24 cellular contexts compared by ENCODE assay signal in the genomic region with DNA sequence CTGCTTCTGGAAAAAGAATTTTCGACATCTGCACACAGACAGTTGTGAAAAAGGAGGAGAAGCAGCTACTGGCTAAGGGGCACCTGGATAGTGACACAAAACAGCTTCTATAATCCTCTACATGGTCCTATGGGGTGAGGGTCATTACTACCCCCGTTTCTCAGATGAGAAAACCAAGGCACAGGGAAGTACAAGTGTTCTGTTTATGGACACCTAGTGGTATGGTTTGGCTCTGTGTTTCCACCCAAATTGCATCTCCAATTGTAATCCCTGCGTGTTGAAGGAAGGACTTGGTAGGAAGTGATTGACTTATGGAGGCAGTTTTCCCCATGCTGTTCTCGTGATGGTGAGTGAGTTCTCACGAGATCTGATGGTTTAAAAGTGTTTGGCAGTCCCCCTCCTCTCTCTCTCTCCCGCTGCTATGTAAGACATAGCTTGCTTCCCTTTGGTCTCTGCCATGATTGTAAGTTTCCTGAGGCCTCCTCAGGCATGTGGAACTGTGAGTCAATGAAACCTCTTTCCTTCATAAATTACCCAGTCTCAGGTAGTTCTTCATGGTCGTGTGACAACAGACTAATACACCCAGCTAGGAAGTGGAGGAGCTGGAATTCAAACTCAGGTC. TPM values are rescaled to one million over a fixed set of nuclear protein-coding genes. Genes with fewer than 3 reads are reported as not detected.
DNase-seq lines count a peak whose midpoint lies in the region; ATAC-seq, FAIRE-seq and TF ChIP-seq lines count a peak whose summit lies in the region.
"Had no signal": no experiment of that assay in that cellular context is flagged by ENCODE, and none has a peak within 500 bp of the region (broad histone marks: within the 10 kb centered on the region; RNA-seq: fewer than 3 reads in every experiment).

No MANE protein-coding gene starts in this region.

- H2AFZ ChIP-seq in HepG2 (ENCODE audit: low read length): no peak overlapping the region
- H2AFZ ChIP-seq: GM23248 had no signal

- no peak overlapping the region for H3K9ac ChIP-seq in HepG2 (ENCODE audit: insufficient read depth, low read depth, low read length)
- H3K9ac ChIP-seq: GM23248 had no signal

- in situ Hi-C loops in HepG2 (cut with HindIII; ENCODE audit: extremely low pct_ligation_motif_present, low pct_unique_long_range_greater_than_20kb) (loop anchor here (5.0 kb wide), 1 partner anchor 124 kb away; no protein-coding TSS in a partner anchor), SK-MEL-5 (cut with HindIII; ENCODE audit: low pct_unique_long_range_greater_than_20kb, low sequenced_read_pairs) (no loop called here)

- TF ChIP-seq POLR2A in HepG2 (IDR thresholded peaks at IDR 0.05; ENCODE audit: insufficient read depth in 1 of 2, low read depth in 2 of 2, low read length in 2 of 2) (no peak), right lobe of liver (IDR thresholded peaks at IDR 0.05) (no peak)

- POLR2A ChIA-PET in HepG2 (lab: Yijun Ruan, JAX): no interaction called here

- no peak overlapping the region for H3K27ac ChIP-seq in HepG2 (ENCODE audit: extremely low read length, insufficient read depth, low read length)
- H3K27ac ChIP-seq in right lobe of liver: no peak overlapping the region
- H3K27ac ChIP-seq in coronary artery: peak overlapping the region; percentile 15 to 46
- peak overlapping the region; percentile 75 to 86 for H3K27ac ChIP-seq in tibial artery
- H3K27ac ChIP-seq: GM23248, Peyer's patch had no signal

- no TSS peak for BruUV-seq in HepG2 (replicated peaks; lab: Mats Ljungman, UMichigan)

- TF ChIP-seq CTCF in HepG2 (CRISPR knock-in tag; IDR thresholded peaks at IDR 0.05) (no peak), right lobe of liver (IDR thresholded peaks at IDR 0.05) (no peak), coronary artery (IDR thresholded peaks at IDR 0.05) (no peak), tibial artery (IDR thresholded peaks at IDR 0.05) (no peak)

- H3K4me3 ChIP-seq in HepG2 (replicated peaks in 1 of 3; ENCODE audit: insufficient read depth in 1 of 3, low read depth in 2 of 3, low read length in 3 of 3): no peak overlapping the region
- no peak overlapping the region for H3K4me3 ChIP-seq in right lobe of liver
- no peak overlapping the region for H3K4me3 ChIP-seq in coronary artery
- no peak overlapping the region for H3K4me3 ChIP-seq in tibial artery
- H3K4me3 ChIP-seq: GM23248, Peyer's patch had no signal

- CTCF ChIA-PET in HepG2 (lab: Yijun Ruan, JAX; ENCODE audit: low intra/inter-chr PET ratio, low total read pairs): no interaction called here

- TF ChIP-seq EP300 in HepG2 (IDR thresholded peaks at IDR 0.05; ENCODE audit: low read depth in 2 of 2, low read length in 2 of 2): no peak
- no peak for TF ChIP-seq EP300 in HepG2 (CRISPR knock-in tag; IDR thresholded peaks at IDR 0.05; ENCODE audit: borderline replicate concordance)

- no peak overlapping the region for H3K4me2 ChIP-seq in HepG2 (ENCODE audit: low read depth, low read length)

- 2% methylated on average over 7 of the region's 7 CpGs for WGBS in HepG2 (ENCODE audit: low lambda C conversion rate)
- 50% methylated on average over 6 of the region's 7 CpGs for WGBS in right lobe of liver (ENCODE audit: insufficient coverage, low coverage, low lambda C conversion rate, missing lambda C conversion rate)

- H3K36me3 ChIP-seq in HepG2 (replicated peaks in 1 of 2; ENCODE audit: control insufficient read depth in 1 of 2, insufficient read depth in 2 of 2, low read length in 2 of 2) (no peaks in the 10 kb centered on the region), right lobe of liver (no peaks in the 10 kb centered on the region), tibial artery (no peaks in the 10 kb centered on the region)
- H3K36me3 ChIP-seq: Peyer's patch had no signal

- no peak for DNase-seq in HepG2 (ENCODE audit: low spot score)
- no peak for DNase-seq in right lobe of liver
- peak; percentile 25 for DNase-seq in SK-MEL-5 (ENCODE audit: low read depth, low spot score)
- no peak for DNase-seq in coronary artery (ENCODE audit: low spot score)
- no peak for DNase-seq in tibial artery
- no peak for DNase-seq in activated CD4-positive, alpha-beta T cell treated with anti-CD3 and anti-CD28 coated beads, Interleukin-2, amount 50 U/mL, for 4 hours
- DNase-seq in AG08395 (ENCODE audit: low spot score): no peak
- no peak for DNase-seq in NCI-H1105 (lab: John Stamatoyannopoulos, UW)
- DNase-seq: 8988T, ACHN, Calu3, DMS153, GM23248, KG1, MM.1S, NCI-H1417, NCI-H1694, NCI-H2029 treated with DMSO at 0.1 percent for 48 hours, NCI-H446 treated with DMSO at 0.1 percent for 48 hours, NCI-H526, Peyer's patch, SIG-M5 had no signal

- H3K4me1 ChIP-seq in HepG2 (ENCODE audit: insufficient read depth, low read length) (peaks cover 14% of the 10 kb centered on the region), right lobe of liver (peaks cover 0 to 19% (median 4%) of the 10 kb centered on the region in 4 donors), tibial artery (peaks cover 0 to 77% (median 44%) of the 10 kb centered on the region in 4 donors)

- FAIRE-seq in HepG2 (lab: Jason Lieb, UNC): no peak

- H3K27me3 ChIP-seq in HepG2 (ENCODE audit: control insufficient read depth in 1 of 2, insufficient read depth in 2 of 2, low read length in 2 of 2) (peaks cover 14 to 56% of the 10 kb centered on the region in 2 experiments), right lobe of liver (no peaks in the 10 kb centered on the region), tibial artery (no peaks in the 10 kb centered on the region)
- H3K27me3 ChIP-seq: Peyer's patch had no signal

- 0 out of 2 replicates have a peak, but pooled peaks cover 3% of the 10 kb centered on the region for H4K20me1 ChIP-seq in HepG2 (ENCODE audit: insufficient read depth, low read length)

- H3K79me2 ChIP-seq in HepG2 (ENCODE audit: insufficient read depth, low read length): no peaks in the 10 kb centered on the region

- no peak for TF ChIP-seq RAD21 in HepG2 (CRISPR knock-in tag; IDR thresholded peaks at IDR 0.05)

- H3K9me3 ChIP-seq in HepG2 (ENCODE audit: low read length) (no peaks in the 10 kb centered on the region), right lobe of liver (no peaks in the 10 kb centered on the region), tibial artery (no peaks in the 10 kb centered on the region)
- H3K9me3 ChIP-seq: Peyer's patch had no signal

- ATAC-seq in HepG2 (no peak), right lobe of liver (no peak)

- intact Hi-C loops in HepG2 (cut with micrococcal nuclease; ENCODE audit: unreplicated experiment): no loop called here
- intact Hi-C loops in right lobe of liver (cut with DNase I): no loop called here
- intact Hi-C loops in tibial artery (cut with DNase I; ENCODE audit: low total_unique reads): loop anchor here (10.0 kb wide), 1 partner anchor 358 kb away; no protein-coding TSS in a partner anchor

RNA-seq across cellular contexts. Expression of gene KCNK15, which starts 2.5 kb away (rescaled TPM):
- total RNA-seq in HepG2 (2016; rRNA removed; fragmentation: Illumina TruSeq; extraction: Trizol) (not detected in 2 replicates), right lobe of liver (under 1 TPM in 4 of 6 experiments, not detected in 2; 0.07 to 0.43 (median 0.19) TPM)
- not detected in 2 replicates for total RNA-seq in HepG2 (2016; cell fraction: cytosol; rRNA removed; fragmentation: Illumina TruSeq; extraction: Trizol; ENCODE audit: low read depth)
- total RNA-seq in HepG2 (2016; cell fraction: insoluble cytoplasmic fraction; rRNA removed; fragmentation: Illumina TruSeq; extraction: Trizol): not detected in 2 replicates
- not detected in 2 replicates for total RNA-seq in HepG2 (2016; cell fraction: membrane; rRNA removed; fragmentation: Illumina TruSeq; extraction: Trizol)
- not detected in 2 replicates for total RNA-seq in HepG2 (2016; cell fraction: nucleus; rRNA removed; fragmentation: Illumina TruSeq; extraction: Trizol)
- polyA plus RNA-seq in HepG2 (2011; rRNA removed): 0.03 TPM in 1 of 2 replicates, not detected in the other
- polyA plus RNA-seq in HepG2 (2011; cell fraction: cytosol; rRNA removed): not detected in 2 replicates
- polyA plus RNA-seq in HepG2 (2011; cell fraction: nucleus; rRNA removed): not detected in 2 replicates
- polyA plus RNA-seq in HepG2 (2012): not detected in 2 replicates
- not detected in 2 replicates for polyA plus RNA-seq in HepG2 (2016; cell fraction: cytosol; fragmentation: Illumina TruSeq; extraction: Trizol; ENCODE audit: low read depth)
- polyA plus RNA-seq in HepG2 (2016; cell fraction: insoluble cytoplasmic fraction; fragmentation: Illumina TruSeq; extraction: Trizol; ENCODE audit: low read depth): not detected in 2 replicates
- not detected in 2 replicates for polyA plus RNA-seq in HepG2 (2016; cell fraction: membrane; fragmentation: Illumina TruSeq; extraction: Trizol; ENCODE audit: low read depth)
- polyA plus RNA-seq in HepG2 (2016; cell fraction: nucleus; fragmentation: Illumina TruSeq; extraction: Trizol; ENCODE audit: insufficient read depth, low read depth): not detected in 2 replicates
- 26.5 TPM in 1 of 2 replicates, not detected in the other for polyA minus RNA-seq in HepG2 (2011; rRNA and poly(A)+ RNA removed; ENCODE audit: low replicate concordance)
- 0.20 and 0.35 TPM in 2 replicates for polyA minus RNA-seq in HepG2 (2011; cell fraction: cytosol; rRNA and poly(A)+ RNA removed)
- 0.39 TPM in 1 of 2 replicates, not detected in the other for polyA minus RNA-seq in HepG2 (2011; cell fraction: nucleus; rRNA and poly(A)+ RNA removed)
- 0.13 TPM in 1 of 2 replicates, not detected in the other for total RNA-seq in SK-MEL-5 (2014; rRNA removed; shearing (Covaris generic))
- polyA plus RNA-seq in SK-MEL-5 (2015; cell fraction: cytosol; rRNA removed): 0.08 and 0.32 TPM in 2 replicates
- polyA plus RNA-seq in SK-MEL-5 (2015; cell fraction: nucleus; rRNA removed): 0.15 TPM in 1 of 2 replicates, not detected in the other
- total RNA-seq: HT1080 had no signal

RNA-seq across cellular contexts. Expression of gene CCN5, which starts 28.0 kb away (rescaled TPM):
- not detected in 2 replicates for total RNA-seq in HepG2 (2016; rRNA removed; fragmentation: Illumina TruSeq; extraction: Trizol)
- total RNA-seq in HepG2 (2016; cell fraction: cytosol; rRNA removed; fragmentation: Illumina TruSeq; extraction: Trizol; ENCODE audit: low read depth): not detected in 2 replicates
- not detected in 2 replicates for total RNA-seq in HepG2 (2016; cell fraction: insoluble cytoplasmic fraction; rRNA removed; fragmentation: Illumina TruSeq; extraction: Trizol)
- not detected in 2 replicates for total RNA-seq in HepG2 (2016; cell fraction: membrane; rRNA removed; fragmentation: Illumina TruSeq; extraction: Trizol)
- total RNA-seq in HepG2 (2016; cell fraction: nucleus; rRNA removed; fragmentation: Illumina TruSeq; extraction: Trizol): not detected in 2 replicates
- polyA plus RNA-seq in HepG2 (2011; rRNA removed): 0.12 and 0.17 TPM in 2 replicates
- polyA plus RNA-seq in HepG2 (2011; cell fraction: cytosol; rRNA removed): 0.12 and 0.31 TPM in 2 replicates
- polyA plus RNA-seq in HepG2 (2011; cell fraction: nucleus; rRNA removed): 0.12 and 0.23 TPM in 2 replicates
- not detected in 2 replicates for polyA plus RNA-seq in HepG2 (2012)
- polyA plus RNA-seq in HepG2 (2016; cell fraction: cytosol; fragmentation: Illumina TruSeq; extraction: Trizol; ENCODE audit: low read depth): not detected in 2 replicates
- not detected in 2 replicates for polyA plus RNA-seq in HepG2 (2016; cell fraction: insoluble cytoplasmic fraction; fragmentation: Illumina TruSeq; extraction: Trizol; ENCODE audit: low read depth)
- polyA plus RNA-seq in HepG2 (2016; cell fraction: membrane; fragmentation: Illumina TruSeq; extraction: Trizol; ENCODE audit: low read depth): not detected in 2 replicates
- not detected in 2 replicates for polyA plus RNA-seq in HepG2 (2016; cell fraction: nucleus; fragmentation: Illumina TruSeq; extraction: Trizol; ENCODE audit: insufficient read depth, low read depth)
- 0.08 and 46.2 TPM in 2 replicates for polyA minus RNA-seq in HepG2 (2011; rRNA and poly(A)+ RNA removed; ENCODE audit: low replicate concordance)
- polyA minus RNA-seq in HepG2 (2011; cell fraction: cytosol; rRNA and poly(A)+ RNA removed): 1.5 and 3.3 TPM in 2 replicates
- polyA minus RNA-seq in HepG2 (2011; cell fraction: nucleus; rRNA and poly(A)+ RNA removed): 1.1 and 1.7 TPM in 2 replicates
- total RNA-seq in right lobe of liver: 1 to 10 TPM in 5 of 6 experiments, under 1 TPM in 1; 0.92 to 6.1 (median 1.5) TPM
- 0.45 and 0.85 TPM in 2 replicates for total RNA-seq in SK-MEL-5 (2014; rRNA removed; shearing (Covaris generic))
- 0.23 and 2.2 TPM in 2 replicates for polyA plus RNA-seq in SK-MEL-5 (2015; cell fraction: cytosol; rRNA removed)
- 0.26 and 2.0 TPM in 2 replicates for polyA plus RNA-seq in SK-MEL-5 (2015; cell fraction: nucleus; rRNA removed)
- total RNA-seq: H7, HT1080 had no signal

Comparison
In these comparisons a context has a peak if more than half of its experiments do, and no peak if none do; other contexts are left out.
1. H3K27ac ChIP-seq: peak in coronary artery (2 of 2) and tibial artery (2 of 2); none in HepG2 (single experiment) and right lobe of liver (0 of 3).